ENCODE assay signal across 14 cellular contexts in the genomic region with DNA sequence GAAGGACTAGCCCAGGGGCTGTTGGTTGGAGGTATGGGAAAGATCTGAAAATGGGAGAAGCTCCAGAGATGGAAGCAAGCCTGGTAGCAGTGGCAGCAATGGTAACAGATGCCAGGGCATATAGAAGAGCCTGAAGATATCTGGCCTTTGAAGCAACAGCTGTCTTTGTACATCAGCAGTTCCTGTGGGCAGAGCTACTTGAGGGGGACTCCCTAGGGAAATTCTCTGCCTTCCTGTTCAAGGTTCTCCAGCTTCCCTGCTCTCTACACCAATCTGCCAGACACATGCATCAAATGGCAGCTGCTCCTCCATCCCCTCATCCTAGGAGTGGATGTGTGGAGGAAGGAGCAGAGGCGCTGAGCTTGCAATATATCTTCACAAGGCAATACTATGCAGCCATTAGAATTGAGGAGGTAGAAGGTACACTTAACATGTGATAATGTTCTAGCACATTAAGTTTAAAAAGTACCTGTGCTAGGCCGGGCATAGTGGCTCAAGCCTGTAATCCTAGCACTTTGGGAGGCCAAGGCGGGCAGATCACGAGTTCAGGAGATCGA. TPM values are rescaled to one million over a fixed set of nuclear protein-coding genes. Genes with fewer than 3 reads are reported as not detected.
A peak's percentile ranks its signal among the peaks of the same experiment; 100 is the strongest.
DNase-seq lines count a peak whose midpoint lies in the region; ATAC-seq, FAIRE-seq and TF ChIP-seq lines count a peak whose summit lies in the region.
"Had no signal": no experiment of that assay in that cellular context is flagged by ENCODE, and none has a peak within 500 bp of the region (broad histone marks: within the 10 kb centered on the region; RNA-seq: fewer than 3 reads in every experiment).

No MANE protein-coding gene starts in this region.

- peaks cover 31% of the 10 kb centered on the region for H3K4me1 Mint-ChIP-seq in activated naive CD4-positive, alpha-beta T cell treated with anti-CD3 and anti-CD28 coated beads, Interleukin-2, amount 10 ng/mL, durations not matched to agents 7 days and 5 days
- peaks cover 14% of the 10 kb centered on the region for H3K4me1 Mint-ChIP-seq in astrocyte (ENCODE audit: low read depth, unreplicated experiment)
- peaks cover 37% of the 10 kb centered on the region for H3K4me1 Mint-ChIP-seq in stimulated activated effector memory CD8-positive, alpha-beta T cell treated with anti-CD3 and anti-CD28 coated beads, Interleukin-12 subunit alpha, Interleukin-12 subunit beta, amount 100 ng/mL, for 72 hours

- WGBS in heart right ventricle, 2 donors, result 97% methylated on average over 5 of the region's 5 CpGs

- no peak for FAIRE-seq in astrocyte (lab: Jason Lieb, UNC)
- FAIRE-seq: frontal cortex had no signal

- H3K79me2 ChIP-seq in astrocyte (ENCODE audit: insufficient read depth, low read length), result peaks cover 35% of the 10 kb centered on the region
- H3K79me2 ChIP-seq: parathyroid adenoma had no signal

- no peak overlapping the region for H3K4me2 ChIP-seq in astrocyte (ENCODE audit: low read length)

- no peaks in the 10 kb centered on the region for H3K9me3 ChIP-seq in astrocyte (ENCODE audit: insufficient read depth, low read depth, low read length)
- no peaks in the 10 kb centered on the region for H3K9me3 ChIP-seq in heart right ventricle
- no peaks in the 10 kb centered on the region for H3K9me3 ChIP-seq in vagina

- no peak for ATAC-seq in stimulated activated effector memory CD8-positive, alpha-beta T cell treated with anti-CD3 and anti-CD28 coated beads, Interleukin-12 subunit alpha, Interleukin-12 subunit beta, amount 100 ng/mL, for 72 hours
- no peak for ATAC-seq in heart right ventricle

- peaks cover 18% of the 10 kb centered on the region for H3K36me3 Mint-ChIP-seq in activated naive CD4-positive, alpha-beta T cell treated with anti-CD3 and anti-CD28 coated beads, Interleukin-2, amount 10 ng/mL, durations not matched to agents 7 days and 5 days
- peaks cover 3% of the 10 kb centered on the region for H3K36me3 Mint-ChIP-seq in astrocyte (ENCODE audit: low read depth, unreplicated experiment)
- peaks cover 21% of the 10 kb centered on the region for H3K36me3 Mint-ChIP-seq in stimulated activated effector memory CD8-positive, alpha-beta T cell treated with anti-CD3 and anti-CD28 coated beads, Interleukin-12 subunit alpha, Interleukin-12 subunit beta, amount 100 ng/mL, for 72 hours

- H3K4me3 Mint-ChIP-seq in activated naive CD4-positive, alpha-beta T cell treated with anti-CD3 and anti-CD28 coated beads, Interleukin-2, amount 10 ng/mL, durations not matched to agents 7 days and 5 days, result peak overlapping the region; percentile 40
- H3K4me3 Mint-ChIP-seq in astrocyte (ENCODE audit: unreplicated experiment), result peak overlapping the region; percentile 20
- H3K4me3 Mint-ChIP-seq in stimulated activated effector memory CD8-positive, alpha-beta T cell treated with anti-CD3 and anti-CD28 coated beads, Interleukin-12 subunit alpha, Interleukin-12 subunit beta, amount 100 ng/mL, for 72 hours, result peak overlapping the region; percentile 87

- no peak for DNase-seq in activated naive CD4-positive, alpha-beta T cell treated with anti-CD3 and anti-CD28 coated beads, Interleukin-2, amount 10 ng/mL, durations not matched to agents 7 days and 5 days
- no peak for DNase-seq in activated naive CD4-positive, alpha-beta T cell treated with anti-CD3 and anti-CD28 coated beads, Interleukin-2, amount 50 U/mL, for 16 hours
- peak; percentile 20 for DNase-seq in NAMALWA (ENCODE audit: low spot score)
- no peak for DNase-seq in astrocyte (ENCODE audit: low read depth)
- no peak for DNase-seq in stimulated activated effector memory CD8-positive, alpha-beta T cell treated with anti-CD3 and anti-CD28 coated beads, Interleukin-12 subunit alpha, Interleukin-12 subunit beta, amount 100 ng/mL, for 72 hours (ENCODE audit: low spot score in 2 of 2)
- DNase-seq in heart right ventricle, result no peak
- no peak for DNase-seq in NCI-H2196 treated with DMSO at 0.1 percent for 48 hours (lab: John Stamatoyannopoulos, UW; ENCODE audit: unreplicated experiment)
- DNase-seq in vagina (ENCODE audit: extremely low spot score in 2 of 2), result no peak
- DNase-seq: NCI-H1092 treated with DMSO at 0.1 percent for 48 hours; NK-92 treated with Interleukin-12 subunit alpha and Interleukin-12 subunit beta, amount 100 ng/mL, for 24 hours had no signal

- peaks cover 7% of the 10 kb centered on the region for H3K36me3 ChIP-seq in astrocyte (ENCODE audit: insufficient read depth, low read length)
- H3K36me3 ChIP-seq in heart right ventricle, result peaks cover 0 to 43% (median 6%) of the 10 kb centered on the region in 9 donors
- H3K36me3 ChIP-seq in vagina, result no peaks in the 10 kb centered on the region

- H3K9me3 Mint-ChIP-seq in activated naive CD4-positive, alpha-beta T cell treated with anti-CD3 and anti-CD28 coated beads, Interleukin-2, amount 10 ng/mL, durations not matched to agents 7 days and 5 days, result no peaks in the 10 kb centered on the region
- H3K9me3 Mint-ChIP-seq in astrocyte (ENCODE audit: unreplicated experiment), result no peaks in the 10 kb centered on the region
- H3K9me3 Mint-ChIP-seq in stimulated activated effector memory CD8-positive, alpha-beta T cell treated with anti-CD3 and anti-CD28 coated beads, Interleukin-12 subunit alpha, Interleukin-12 subunit beta, amount 100 ng/mL, for 72 hours, result no peaks in the 10 kb centered on the region

- no peak overlapping the region for H2AFZ ChIP-seq in astrocyte (ENCODE audit: low read depth, low read length)
- H2AFZ ChIP-seq: parathyroid adenoma had no signal

- no peak for TF ChIP-seq POLR2A in vagina (IDR thresholded peaks at IDR 0.05)

- intact Hi-C loops in heart right ventricle (cut with DNase I), result loop anchor here in 5 of 10 donors (5.0 to 10.0 kb wide), 3 partner anchors 118 to 196 kb away; partner anchors contain the start of gene SMIM12 (in 1 of the 5)
- intact Hi-C loops in vagina (cut with DNase I), result no loop called here

- H3K27ac ChIP-seq in astrocyte (ENCODE audit: low read depth, low read length) (no peak overlapping the region), heart right ventricle (no peak overlapping the region), vagina (no peak overlapping the region)
- H3K27ac ChIP-seq: SK-N-MC had no signal

- H3K27me3 ChIP-seq in astrocyte (ENCODE audit: insufficient read depth, low read length) (no peaks in the 10 kb centered on the region), heart right ventricle (no peaks in the 10 kb centered on the region), vagina (no peaks in the 10 kb centered on the region)

- peaks cover 11% of the 10 kb centered on the region for H4K20me1 ChIP-seq in astrocyte (ENCODE audit: insufficient read depth, low read length)

- no peak for TF ChIP-seq CTCF in astrocyte (IDR thresholded peaks at IDR 0.05; ENCODE audit: insufficient read depth, low read depth, low read length)
- TF ChIP-seq CTCF in heart right ventricle (IDR thresholded peaks at IDR 0.05), result no peak
- no peak for TF ChIP-seq CTCF in vagina (IDR thresholded peaks at IDR 0.05)

- H3K27ac Mint-ChIP-seq in activated naive CD4-positive, alpha-beta T cell treated with anti-CD3 and anti-CD28 coated beads, Interleukin-2, amount 10 ng/mL, durations not matched to agents 7 days and 5 days, result no peak overlapping the region
- no peak overlapping the region for H3K27ac Mint-ChIP-seq in astrocyte (ENCODE audit: unreplicated experiment)
- H3K27ac Mint-ChIP-seq in stimulated activated effector memory CD8-positive, alpha-beta T cell treated with anti-CD3 and anti-CD28 coated beads, Interleukin-12 subunit alpha, Interleukin-12 subunit beta, amount 100 ng/mL, for 72 hours, result peak overlapping the region; percentile 50

- CTCF ChIA-PET in activated naive CD4-positive, alpha-beta T cell treated with anti-CD3 and anti-CD28 coated beads, Interleukin-2, amount 10 ng/mL, durations not matched to agents 7 days and 5 days (lab: Charles Lee), result interaction anchor here (0.6 kb wide), 1 partner anchor 500 kb away, joined by 3 read pairs; no protein-coding TSS in a partner anchor

- H3K27me3 Mint-ChIP-seq in activated naive CD4-positive, alpha-beta T cell treated with anti-CD3 and anti-CD28 coated beads, Interleukin-2, amount 10 ng/mL, durations not matched to agents 7 days and 5 days, result no peaks in the 10 kb centered on the region
- no peaks in the 10 kb centered on the region for H3K27me3 Mint-ChIP-seq in astrocyte (ENCODE audit: low read depth, unreplicated experiment)

- H3K4me3 ChIP-seq in astrocyte (ENCODE audit: insufficient read depth, low read depth, low read length) (no peak overlapping the region), heart right ventricle (no peak overlapping the region), vagina (no peak overlapping the region)
- H3K4me3 ChIP-seq: SK-N-MC had no signal

- no peak overlapping the region for H3K9ac ChIP-seq in astrocyte (ENCODE audit: low read length)
- H3K9ac ChIP-seq: parathyroid adenoma had no signal

- peaks cover 15% of the 10 kb centered on the region for H3K4me1 ChIP-seq in astrocyte (ENCODE audit: insufficient read depth, low read length)
- H3K4me1 ChIP-seq in heart right ventricle, result peaks cover 5 to 35% (median 29%) of the 10 kb centered on the region in 9 donors
- peaks cover 31% of the 10 kb centered on the region for H3K4me1 ChIP-seq in vagina

RNA-seq across cellular contexts. Expression of gene TMEM35B, which starts 2.2 kb away (rescaled TPM):
- 15.6 and 17.0 TPM in 2 replicates for total RNA-seq in astrocyte
- total RNA-seq in heart right ventricle, result 10 to 100 TPM in 1 of 10 donors, 1 to 10 TPM in 9; 4.9 to 13.1 (median 6.6) TPM
- polyA plus RNA-seq in heart right ventricle, result 10 to 100 TPM; 13.3 to 26.7 TPM
- total RNA-seq in vagina, result 44.0 TPM

RNA-seq across cellular contexts. Expression of gene ZMYM6, which starts 48.8 kb away (rescaled TPM):
- total RNA-seq in astrocyte (18.5 and 20.5 TPM in 2 replicates), heart right ventricle (10 to 100 TPM; 10.7 to 21.2 (median 15.5) TPM), vagina (12.3 TPM)
- 10 to 100 TPM in 1 of 2 donors, 1 to 10 TPM in 1; 6.0 to 20.5 TPM for polyA plus RNA-seq in heart right ventricle

RNA-seq across cellular contexts. Expression of gene DLGAP3, which starts 53.4 kb away (rescaled TPM):
- 1.6 and 2.7 TPM in 2 replicates for total RNA-seq in astrocyte
- total RNA-seq in heart right ventricle, result under 1 TPM in 4 of 10 donors, not detected in 6; 0.11 to 0.35 (median 0.15) TPM
- under 1 TPM; 0.07 to 0.10 TPM for polyA plus RNA-seq in heart right ventricle
- total RNA-seq in vagina, result not detected
- polyA plus RNA-seq: BJ had no signal

Comparison
In these comparisons a context has a peak if more than half of its experiments do, and no peak if none do; other contexts are left out.
1. H3K4me3 Mint-ChIP-seq: peak in every context shown above with its lines; median percentile 87 in stimulated activated effector memory CD8-positive, alpha-beta T cell treated with anti-CD3 and anti-CD28 coated beads, Interleukin-12 subunit alpha, Interleukin-12 subunit beta, amount 100 ng/mL, for 72 hours; 40 in activated naive CD4-positive, alpha-beta T cell treated with anti-CD3 and anti-CD28 coated beads, Interleukin-2, amount 10 ng/mL, durations not matched to agents 7 days and 5 days; 20 in astrocyte.